Comparison of ENCODE assay signal across 8 cellular contexts in the genomic region with DNA sequence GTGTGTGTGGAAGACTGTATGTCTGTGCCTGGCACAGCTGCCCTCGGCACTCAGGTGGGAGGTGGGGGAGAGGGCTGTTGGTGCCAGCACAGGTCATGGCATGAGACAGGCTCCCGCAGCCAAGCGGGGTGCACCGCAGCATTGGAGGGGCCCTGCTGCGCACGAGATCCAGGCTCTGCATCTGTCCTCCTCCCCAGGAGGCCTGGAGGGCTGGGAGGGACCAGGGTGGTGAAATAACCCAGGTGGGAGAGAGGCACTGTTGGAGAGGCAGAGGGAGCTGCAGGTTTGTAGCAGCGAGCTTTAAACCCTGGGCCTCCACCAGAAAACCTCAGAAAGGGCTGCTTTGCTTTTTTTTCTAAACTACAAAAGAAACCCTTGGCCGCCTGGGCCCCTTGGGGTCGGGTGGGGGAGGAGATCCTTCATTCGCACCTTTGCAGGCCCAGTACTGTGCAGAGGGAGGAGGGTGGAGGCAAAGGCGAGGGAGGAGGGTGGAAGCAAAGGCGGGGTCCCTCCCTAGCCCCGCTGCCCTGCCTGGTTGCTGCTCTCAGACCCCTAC.
DNase-seq lines count a peak whose midpoint lies in the region; TF ChIP-seq lines count a peak whose summit lies in the region.
"Had no signal": no experiment of that assay in that cellular context is flagged by ENCODE, and none has a peak within 500 bp of the region (broad histone marks: within the 10 kb centered on the region; RNA-seq: fewer than 3 reads in every experiment).

No MANE protein-coding gene starts in this region.

- no peak overlapping the region for H3K27ac ChIP-seq in HEK293 (ENCODE audit: extremely low read depth, low read depth, low read length)
- H3K27ac ChIP-seq in endodermal cell (ENCODE audit: low read depth, low read length): peak overlapping the region; percentile 49

- peaks cover 20% of the 10 kb centered on the region for H3K36me3 Mint-ChIP-seq in T-helper 1 cell treated with Interleukin-12 subunit alpha and Interleukin-12 subunit beta and Interleukin-4 antibody, amounts not matched to agents 30 μg/mL and 1 μg/mL, for 36 hours (ENCODE audit: low read depth)
- H3K36me3 Mint-ChIP-seq in endodermal cell (ENCODE audit: low read depth) (no peaks in the 10 kb centered on the region), Calu3 (ENCODE audit: insufficient read depth, unreplicated experiment) (peaks cover 64% of the 10 kb centered on the region)

- H3K36me3 ChIP-seq in HEK293 (ENCODE audit: control insufficient read depth in 2 of 2, insufficient read depth in 1 of 2, low read length in 2 of 2) (no peaks in the 10 kb centered on the region; a peak in 1 of 3 replicates), endodermal cell (ENCODE audit: control insufficient read depth, insufficient read depth, low read length) (no peaks in the 10 kb centered on the region)

- no peaks in the 10 kb centered on the region for H3K27me3 ChIP-seq in endodermal cell (ENCODE audit: control insufficient read depth, insufficient read depth, low read length, poor library complexity, severe bottlenecking)

- H3K9ac ChIP-seq in endodermal cell (ENCODE audit: extremely low read depth, low read length, poor library complexity, severe bottlenecking): no peak overlapping the region

- 54 to 66% methylated on average over 4 to 12 of the region's 13 CpGs for WGBS in endodermal cell (ENCODE audit: insufficient coverage in 1 of 2, insufficient read length in 1 of 2), 2 experiments

- CTCF ChIA-PET in HEK293 (lab: Yijun Ruan, JAX) (interaction anchor here (0.9 kb wide), 1 partner anchor 48 kb away, joined by 4 read pairs; no protein-coding TSS in a partner anchor), Calu3 (lab: Charles Lee) (no interaction called here)

- TF ChIP-seq CTCF in HEK293 (tag by site-specific recombination; IDR thresholded peaks at IDR 0.05) (no peak), endodermal cell (conservative IDR thresholded peaks at IDR 0.05) (no peak), Calu3 (IDR thresholded peaks at IDR 0.05; ENCODE audit: unreplicated experiment) (no peak)

- no peaks in the 10 kb centered on the region for H3K9me3 Mint-ChIP-seq in T-helper 1 cell treated with Interleukin-12 subunit alpha and Interleukin-12 subunit beta and Interleukin-4 antibody, amounts not matched to agents 30 μg/mL and 1 μg/mL, for 36 hours
- H3K9me3 Mint-ChIP-seq in endodermal cell: no peaks in the 10 kb centered on the region
- H3K9me3 Mint-ChIP-seq in Calu3 (ENCODE audit: low read depth, unreplicated experiment): no peaks in the 10 kb centered on the region

- DNase-seq in endodermal cell (peak; percentile 80), germinal center (ENCODE audit: low spot score) (no peak), Calu3 (no peak), erythroblast (lab: John Stamatoyannopoulos, UW) (no peak)
- DNase-seq in stimulated activated CD4-positive, alpha-beta T cell treated with anti-CD3 and anti-CD28 coated beads, Interleukin-4, amount 100 ng/mL, for 24 hours: peak; percentile 44

- peak overlapping the region; percentile 72 for H3K27ac Mint-ChIP-seq in T-helper 1 cell treated with Interleukin-12 subunit alpha and Interleukin-12 subunit beta and Interleukin-4 antibody, amounts not matched to agents 30 μg/mL and 1 μg/mL, for 36 hours
- peak overlapping the region; percentile 88 for H3K27ac Mint-ChIP-seq in endodermal cell
- no peak overlapping the region for H3K27ac Mint-ChIP-seq in Calu3 (ENCODE audit: unreplicated experiment)

- H3K4me3 Mint-ChIP-seq in T-helper 1 cell treated with Interleukin-12 subunit alpha and Interleukin-12 subunit beta and Interleukin-4 antibody, amounts not matched to agents 30 μg/mL and 1 μg/mL, for 36 hours: peak overlapping the region; percentile 71
- no peak overlapping the region for H3K4me3 Mint-ChIP-seq in endodermal cell
- no peak overlapping the region for H3K4me3 Mint-ChIP-seq in Calu3 (ENCODE audit: low read depth, unreplicated experiment)

- no peak for TF ChIP-seq POLR2A in erythroblast (IDR thresholded peaks at IDR 0.05; ENCODE audit: low read length)

- H3K4me1 Mint-ChIP-seq in T-helper 1 cell treated with Interleukin-12 subunit alpha and Interleukin-12 subunit beta and Interleukin-4 antibody, amounts not matched to agents 30 μg/mL and 1 μg/mL, for 36 hours (ENCODE audit: low read depth): peaks cover 62% of the 10 kb centered on the region
- H3K4me1 Mint-ChIP-seq in endodermal cell: peaks cover 38% of the 10 kb centered on the region
- H3K4me1 Mint-ChIP-seq in Calu3 (ENCODE audit: low read depth, unreplicated experiment): peaks cover 12% of the 10 kb centered on the region

- H3K9me3 ChIP-seq in HEK293 (ENCODE audit: control insufficient read depth, insufficient read depth, low read depth, low read length) (no peaks in the 10 kb centered on the region), endodermal cell (ENCODE audit: control insufficient read depth, low read length) (no peaks in the 10 kb centered on the region)

- no TSS peak for BruUV-seq in Calu3 (replicated peaks; lab: Mats Ljungman, UMichigan)

- intact Hi-C loops in Calu3 (cut with micrococcal nuclease; ENCODE audit: unreplicated experiment): no loop called here

- POLR2A ChIA-PET in HEK293 (lab: Yijun Ruan, JAX): interaction anchor here (0.9 kb wide), 1 partner anchor 11 kb away, joined by 3 read pairs; no protein-coding TSS in a partner anchor

- no peaks in the 10 kb centered on the region for H3K27me3 Mint-ChIP-seq in T-helper 1 cell treated with Interleukin-12 subunit alpha and Interleukin-12 subunit beta and Interleukin-4 antibody, amounts not matched to agents 30 μg/mL and 1 μg/mL, for 36 hours (ENCODE audit: low read depth)
- H3K27me3 Mint-ChIP-seq in endodermal cell (ENCODE audit: insufficient read depth) (no peaks in the 10 kb centered on the region), Calu3 (ENCODE audit: unreplicated experiment) (no peaks in the 10 kb centered on the region)

- H3K4me3 ChIP-seq in HEK293 (ENCODE audit: low read depth, low read length) (no peak overlapping the region), endodermal cell (ENCODE audit: low read length) (no peak overlapping the region)
- H3K4me3 ChIP-seq: coronary artery had no signal

- H3K4me1 ChIP-seq in HEK293 (ENCODE audit: control insufficient read depth, insufficient read depth, low read length) (peaks cover 5% of the 10 kb centered on the region; the same call in 1 of the 2 replicates), endodermal cell (ENCODE audit: control insufficient read depth, insufficient read depth, low read length) (peaks cover 11% of the 10 kb centered on the region)

TF ChIP-seq in HEK293, 187 proteins besides CTCF, POLR2A, EP300 and RAD21:
- TF ChIP-seq KLF1 (tag by site-specific recombination; IDR thresholded peaks at IDR 0.05) (0 out of 2 replicates have a peak, but pooled peaks have one; percentile 41), ZIC2 (tag by site-specific recombination; IDR thresholded peaks at IDR 0.05) (0 out of 2 replicates have a peak, but pooled peaks have one; percentile 6), ZNF596 (tag by site-specific recombination; IDR thresholded peaks at IDR 0.05) (no peak), GLIS1 (tag by site-specific recombination; IDR thresholded peaks at IDR 0.05) (peak; percentile 42; the same call in 1 of the 2 replicates), RBAK (tag by site-specific recombination; IDR thresholded peaks at IDR 0.05) (no peak)

Comparison
In these comparisons a context has a peak if more than half of its experiments do, and no peak if none do; other contexts are left out.
1. DNase-seq: peak in endodermal cell (single experiment) and stimulated activated CD4-positive, alpha-beta T cell treated with anti-CD3 and anti-CD28 coated beads, Interleukin-4, amount 100 ng/mL, for 24 hours (single experiment); none in germinal center (single experiment), Calu3 (single experiment) and erythroblast (0 of 2).